22 cellular contexts compared by ENCODE assay signal in the genomic region with DNA sequence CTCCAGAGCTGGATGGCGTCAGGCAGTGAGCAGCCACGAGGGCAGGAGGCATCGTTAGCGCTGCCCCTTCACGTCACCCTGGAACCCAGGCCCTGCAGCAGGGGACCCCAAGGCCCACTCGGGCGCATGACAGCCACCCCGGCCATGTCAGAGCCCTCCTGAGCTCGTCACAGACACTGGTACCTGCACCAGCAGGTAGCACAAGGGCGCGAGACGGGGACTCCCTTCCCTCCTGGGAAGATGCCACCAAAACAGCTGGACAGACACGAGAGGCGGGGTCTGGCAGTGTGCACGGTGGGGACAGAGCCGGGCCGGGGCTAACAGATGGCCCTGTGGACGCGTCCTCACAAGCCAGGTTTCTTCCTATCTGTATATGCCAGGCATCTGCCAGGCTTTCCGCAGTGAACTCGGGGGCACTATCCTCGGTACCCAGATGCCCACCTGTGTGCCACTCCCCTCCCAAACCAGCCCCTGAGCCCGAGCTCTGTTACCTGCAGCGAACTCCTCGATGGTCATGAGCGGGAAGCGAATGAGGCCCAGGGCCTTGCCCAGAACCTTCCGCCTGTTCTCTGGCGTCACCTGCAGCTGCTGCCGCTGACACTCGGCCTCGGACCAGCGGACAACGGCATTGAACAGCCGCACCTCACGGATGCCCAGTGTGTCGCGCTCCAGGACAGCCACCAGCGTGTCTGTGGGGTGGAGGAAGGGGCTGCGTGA.
"Had no signal": no experiment of that assay in that cellular context is flagged by ENCODE, and none has a peak within 500 bp of the region (broad histone marks: within the 10 kb centered on the region; RNA-seq: fewer than 3 reads in every experiment).

No MANE protein-coding gene starts in this region.

- DNase-seq: activated CD4-positive, alpha-beta memory T cell treated with anti-CD3 and anti-CD28 coated beads, Interleukin-2, amount 10 ng/mL, durations not matched to agents 7 days and 5 days; activated CD4-positive, alpha-beta T cell treated with anti-CD3 and anti-CD28 coated beads for 48 hours; activated CD4-positive, CD25-positive, alpha-beta regulatory T cell; activated naive CD4-positive, alpha-beta T cell treated with anti-CD3 and anti-CD28 coated beads for 36 hours; activated naive CD8-positive, alpha-beta T cell treated with anti-CD3 and anti-CD28 coated beads, Interleukin-2, amount 10 ng/mL, durations not matched to agents 7 days and 5 days; amygdala; esophagus squamous epithelium; gastrocnemius medialis; hippocampal formation; left ventricle myocardium superior; mammary epithelial cell; naive thymus-derived CD8-positive, alpha-beta T cell; stimulated activated CD4-positive, alpha-beta T cell treated with anti-CD3 and anti-CD28 coated beads, Interleukin-2, amount 100 ng/mL, for 48 hours; stimulated activated CD8-positive, alpha-beta memory T cell treated with anti-CD3 and anti-CD28 coated beads, Interleukin-4, amount 100 ng/mL, for 48 hours; stimulated activated naive CD4-positive, alpha-beta T cell treated with Interleukin-2 at 50 U/mL for 16 hours; T-helper 17 cell had no signal

- H3K4me1 Mint-ChIP-seq: activated CD4-positive, alpha-beta memory T cell treated with anti-CD3 and anti-CD28 coated beads, Interleukin-2, amount 10 ng/mL, durations not matched to agents 7 days and 5 days; activated naive CD8-positive, alpha-beta T cell treated with anti-CD3 and anti-CD28 coated beads, Interleukin-2, amount 10 ng/mL, durations not matched to agents 7 days and 5 days; mesothelial cell of epicardium; naive thymus-derived CD8-positive, alpha-beta T cell; T-helper 17 cell had no signal

- ATAC-seq: gastrocnemius medialis; left ventricle myocardium superior; naive thymus-derived CD8-positive, alpha-beta T cell; T-helper 17 cell had no signal

- H3K27me3 Mint-ChIP-seq: activated CD4-positive, alpha-beta memory T cell treated with anti-CD3 and anti-CD28 coated beads, Interleukin-2, amount 10 ng/mL, durations not matched to agents 7 days and 5 days; activated naive CD8-positive, alpha-beta T cell treated with anti-CD3 and anti-CD28 coated beads, Interleukin-2, amount 10 ng/mL, durations not matched to agents 7 days and 5 days; naive thymus-derived CD8-positive, alpha-beta T cell; T-helper 17 cell had no signal

- H3K27me3 ChIP-seq: esophagus squamous epithelium, gastrocnemius medialis, ovary, upper lobe of left lung had no signal

- H3K9me3 ChIP-seq: esophagus squamous epithelium, gastrocnemius medialis, ovary, prostate gland, thoracic aorta, upper lobe of left lung had no signal

- H3K9me3 Mint-ChIP-seq: activated CD4-positive, alpha-beta memory T cell treated with anti-CD3 and anti-CD28 coated beads, Interleukin-2, amount 10 ng/mL, durations not matched to agents 7 days and 5 days; activated naive CD4-positive, alpha-beta T cell treated with anti-CD3 and anti-CD28 coated beads for 36 hours; activated naive CD8-positive, alpha-beta T cell treated with anti-CD3 and anti-CD28 coated beads, Interleukin-2, amount 10 ng/mL, durations not matched to agents 7 days and 5 days; mesothelial cell of epicardium; naive thymus-derived CD8-positive, alpha-beta T cell had no signal

- H3K4me3 Mint-ChIP-seq: activated CD4-positive, alpha-beta memory T cell treated with anti-CD3 and anti-CD28 coated beads, Interleukin-2, amount 10 ng/mL, durations not matched to agents 7 days and 5 days; activated naive CD4-positive, alpha-beta T cell treated with anti-CD3 and anti-CD28 coated beads for 36 hours; activated naive CD8-positive, alpha-beta T cell treated with anti-CD3 and anti-CD28 coated beads, Interleukin-2, amount 10 ng/mL, durations not matched to agents 7 days and 5 days; mesothelial cell of epicardium; naive thymus-derived CD8-positive, alpha-beta T cell had no signal

- H3K4me1 ChIP-seq: esophagus squamous epithelium, gastrocnemius medialis, prostate gland, upper lobe of left lung had no signal

- H3K27ac ChIP-seq: coronary artery, esophagus squamous epithelium, gastrocnemius medialis, ovary, prostate gland, thoracic aorta, upper lobe of left lung had no signal

- H3K4me3 ChIP-seq: coronary artery, esophagus squamous epithelium, gastrocnemius medialis, ovary, prostate gland, thoracic aorta, upper lobe of left lung had no signal

- H3K27ac Mint-ChIP-seq: activated CD4-positive, alpha-beta memory T cell treated with anti-CD3 and anti-CD28 coated beads, Interleukin-2, amount 10 ng/mL, durations not matched to agents 7 days and 5 days; activated naive CD8-positive, alpha-beta T cell treated with anti-CD3 and anti-CD28 coated beads, Interleukin-2, amount 10 ng/mL, durations not matched to agents 7 days and 5 days; mesothelial cell of epicardium; naive thymus-derived CD8-positive, alpha-beta T cell; T-helper 17 cell had no signal
